Comparison of ENCODE assay signal across 20 cellular contexts in the genomic region with DNA sequence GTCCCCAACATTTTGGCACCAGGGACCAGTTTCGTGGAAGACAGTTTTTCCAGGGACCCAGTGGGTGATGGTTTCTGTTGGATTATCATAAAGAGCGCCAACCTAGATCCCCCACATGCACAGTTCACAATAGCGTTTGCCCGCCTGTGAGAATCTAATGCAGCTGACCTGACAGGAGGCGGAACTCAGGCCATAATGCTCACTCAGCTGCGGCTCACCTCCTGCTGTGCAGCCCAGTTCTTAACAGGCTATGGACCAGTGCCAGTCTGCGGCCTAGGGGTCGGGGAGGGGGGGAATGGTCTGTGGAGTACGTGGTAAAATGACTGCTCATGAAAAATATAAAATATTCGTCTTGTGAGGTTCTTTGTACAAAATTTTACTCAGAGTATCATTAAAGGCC.
"Had no signal": no experiment of that assay in that cellular context is flagged by ENCODE, and none has a peak within 500 bp of the region (broad histone marks: within the 10 kb centered on the region; RNA-seq: fewer than 3 reads in every experiment).

No MANE protein-coding gene starts in this region.

- H3K4me1 Mint-ChIP-seq: central memory CD8-positive, alpha-beta T cell; naive thymus-derived CD8-positive, alpha-beta T cell had no signal

- H3K27ac Mint-ChIP-seq: activated naive CD8-positive, alpha-beta T cell; activated T-helper 2 cell treated with anti-CD3 and anti-CD28 coated beads, Interferon-gamma antibody, Interleukin-2, Interleukin-4, amounts not matched to agents 10 μg/mL and 5 μg/mL and 100 μg/mL, durations not matched to agents 14 hours and 24 hours and 36 hours; naive thymus-derived CD8-positive, alpha-beta T cell had no signal

- H3K36me3 Mint-ChIP-seq: activated naive CD8-positive, alpha-beta T cell; naive thymus-derived CD8-positive, alpha-beta T cell had no signal

- H3K4me3 Mint-ChIP-seq: activated naive CD8-positive, alpha-beta T cell; activated T-cell treated with anti-CD3 and anti-CD28 coated beads, Interleukin-2, amount 50 U/mL, for 4 hours; central memory CD8-positive, alpha-beta T cell; naive thymus-derived CD8-positive, alpha-beta T cell had no signal

- H3K27me3 Mint-ChIP-seq: activated naive CD8-positive, alpha-beta T cell; central memory CD8-positive, alpha-beta T cell; naive thymus-derived CD8-positive, alpha-beta T cell had no signal

- H3K9me3 Mint-ChIP-seq: central memory CD8-positive, alpha-beta T cell had no signal

- DNase-seq: activated CD4-positive, alpha-beta T cell treated with anti-CD3 and anti-CD28 coated beads, Interleukin-2, amount 50 U/mL, for 48 hours; activated CD8-positive, alpha-beta memory T cell treated with anti-CD3 and anti-CD28 coated beads, Interleukin-2, amount 50 U/mL, for 48 hours; activated naive CD4-positive, alpha-beta T cell; activated T-cell treated with anti-CD3 and anti-CD28 coated beads, Interleukin-2, amount 50 U/mL, for 4 hours; colonic mucosa; dorsolateral prefrontal cortex; heart right ventricle; kidney; lower lobe of right lung; naive thymus-derived CD8-positive, alpha-beta T cell; pancreas; psoas muscle; stimulated activated CD4-positive, alpha-beta T cell treated with anti-CD3 and anti-CD28 coated beads, Interleukin-12 subunit alpha, Interleukin-12 subunit beta, amount 100 ng/mL, for 4 hours; stimulated activated CD4-positive, alpha-beta T cell treated with anti-CD3 and anti-CD28 coated beads, Interleukin-4, amount 100 ng/mL, for 4 hours; stimulated activated naive CD8-positive, alpha-beta T cell treated with anti-CD3 and anti-CD28 coated beads, Interleukin-15, Interleukin-2, amounts not matched to agents 100 U/mL and 50 U/mL, for 24 hours; T-helper 1 cell; thyroid gland had no signal
